Comparison of ENCODE assay signal across 40 cellular contexts in the genomic region with DNA sequence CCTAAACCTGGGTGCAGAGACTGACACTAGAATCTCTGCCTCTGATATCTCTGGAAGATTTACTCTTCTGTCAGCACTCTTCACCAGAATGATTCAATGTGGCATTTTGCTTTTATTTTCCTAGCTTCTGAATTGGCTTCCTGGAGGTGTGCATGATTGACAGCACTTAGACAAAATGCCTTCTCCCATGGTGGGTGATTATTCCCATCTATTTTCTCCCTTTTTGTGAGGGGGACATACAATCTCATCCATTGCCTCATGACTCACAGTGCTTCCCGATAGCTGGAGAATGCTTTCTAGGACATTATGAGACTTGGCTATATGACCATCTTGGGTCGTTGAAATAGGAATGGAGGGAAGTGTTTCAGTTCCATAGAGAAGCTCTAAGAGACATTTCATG. TPM values are rescaled to one million over a fixed set of nuclear protein-coding genes. Genes with fewer than 3 reads are reported as not detected.
"Had no signal": no experiment of that assay in that cellular context is flagged by ENCODE, and none has a peak within 500 bp of the region (broad histone marks: within the 10 kb centered on the region; RNA-seq: fewer than 3 reads in every experiment).

No MANE protein-coding gene starts in this region.

- FAIRE-seq: astrocyte, bronchial epithelial cell had no signal

- H3K27ac ChIP-seq: adrenal gland, ascending aorta, body of pancreas, brain microvascular endothelial cell, breast epithelium, cardiac muscle cell had no signal

- H3K4me1 ChIP-seq: breast epithelium had no signal

- H3K9me3 ChIP-seq: adrenal gland, ascending aorta, body of pancreas, breast epithelium had no signal

- H3K4me3 ChIP-seq: adrenal gland, ascending aorta, body of pancreas, breast epithelium, cardiac muscle cell had no signal

- H3K36me3 ChIP-seq: adrenal gland, ascending aorta, brain microvascular endothelial cell, breast epithelium, cardiac muscle cell had no signal

- ATAC-seq: activated naive CD4-positive, alpha-beta T cell treated with anti-CD3 and anti-CD28 coated beads, Interleukin-2, amount 50 U/mL, for 72 hours; activated naive CD8-positive, alpha-beta T cell treated with anti-CD3 and anti-CD28 coated beads, Interleukin-2, amount 50 U/mL, for 24 hours; activated T-cell treated with anti-CD3 and anti-CD28 coated beads, Interleukin-2, amount 50 U/mL, for 4 hours; activated T-cell treated with anti-CD3 and anti-CD28 coated beads, Interleukin-2, amount 50 U/mL, for 72 hours; activated T-helper 17 cell treated with anti-CD3 and anti-CD28 coated beads, Interleukin-2, amount 50 U/mL, for 72 hours; body of pancreas had no signal

- H3K27me3 ChIP-seq: adrenal gland, ascending aorta, body of pancreas, brain microvascular endothelial cell, breast epithelium had no signal

- DNase-seq: activated effector memory CD4-positive, alpha-beta T cell treated with anti-CD3 and anti-CD28 coated beads, Interleukin-2, amount 50 U/mL, for 16 hours; activated effector memory CD4-positive, alpha-beta T cell treated with Interleukin-2 at 50 U/mL for 16 hours; activated gamma-delta T cell; activated gamma-delta T cell treated with Interleukin-2 at 50 U/mL for 16 hours; activated naive CD4-positive, alpha-beta T cell; activated naive CD4-positive, alpha-beta T cell treated with anti-CD3 and anti-CD28 coated beads for 36 hours; activated naive CD4-positive, alpha-beta T cell treated with anti-CD3 and anti-CD28 coated beads, Interleukin-2, amount 10 ng/mL, durations not matched to agents 7 days and 5 days; activated naive CD4-positive, alpha-beta T cell treated with anti-CD3 and anti-CD28 coated beads, Interleukin-2, amount 50 U/mL, for 16 hours; activated naive CD4-positive, alpha-beta T cell treated with Interleukin-2 at 50 U/mL for 16 hours; activated naive CD8-positive, alpha-beta T cell treated with anti-CD3 and anti-CD28 coated beads for 36 hours; activated naive CD8-positive, alpha-beta T cell treated with anti-CD3 and anti-CD28 coated beads, Interleukin-2, amount 10 ng/mL, durations not matched to agents 7 days and 5 days; activated naive CD8-positive, alpha-beta T cell treated with anti-CD3 and anti-CD28 coated beads, Interleukin-2, amount 50 U/mL, for 24 hours; activated T-cell treated with anti-CD3 and anti-CD28 coated beads, Interleukin-2, amount 50 U/mL, for 1 hour; activated T-cell treated with anti-CD3 and anti-CD28 coated beads, Interleukin-2, amount 50 U/mL, for 24 hours; activated T-cell treated with anti-CD3 and anti-CD28 coated beads, Interleukin-2, amount 50 U/mL, for 4 hours; activated T-cell treated with anti-CD3 and anti-CD28 coated beads, Interleukin-2, amount 50 U/mL, for 48 hours; activated T-cell treated with anti-CD3 and anti-CD28 coated beads, Interleukin-2, amount 50 U/mL, for 72 hours; adrenal gland; amniotic stem cell; amygdala; anterior cingulate cortex; aorta; body of pancreas; brain microvascular endothelial cell; caudate nucleus; central memory CD4-positive, alpha-beta T cell; cerebellar nuclear complex had no signal

RNA-seq across cellular contexts. Expression of a gene that starts 18.1 kb away (rescaled TPM):
- total RNA-seq: activated naive CD4-positive, alpha-beta T cell treated with anti-CD3 and anti-CD28 coated beads for 36 hours; activated naive CD4-positive, alpha-beta T cell treated with anti-CD3 and anti-CD28 coated beads, Interleukin-2, amount 50 U/mL, for 72 hours; activated naive CD8-positive, alpha-beta T cell treated with anti-CD3 and anti-CD28 coated beads for 36 hours; activated naive CD8-positive, alpha-beta T cell treated with anti-CD3 and anti-CD28 coated beads, Interleukin-2, amount 10 ng/mL, durations not matched to agents 7 days and 5 days; activated T-cell treated with anti-CD3 and anti-CD28 coated beads, Interleukin-2, amount 50 U/mL, for 4 hours; activated T-cell treated with anti-CD3 and anti-CD28 coated beads, Interleukin-2, amount 50 U/mL, for 72 hours; activated T-helper 1 cell treated with anti-CD3 and anti-CD28 coated beads, Interleukin-12 subunit alpha, Interleukin-12 subunit beta, Interleukin-2, Interleukin-4 antibody, amounts not matched to agents 30 ng/mL and 10 ng/mL and 1 ng/mL, durations not matched to agents 14 hours and 24 hours and 36 hours; activated T-helper 2 cell treated with anti-CD3 and anti-CD28 coated beads, Interferon-gamma antibody, Interleukin-2, Interleukin-4, amounts not matched to agents 10 μg/mL and 5 μg/mL and 100 μg/mL, durations not matched to agents 14 hours and 24 hours and 36 hours; adrenal gland; aorta; ascending aorta; astrocyte; body of pancreas; breast epithelium; bronchial epithelial cell; cardiac muscle cell; cardiac septum; cerebellum; chondrocyte had no signal
- polyA plus RNA-seq: adipose tissue, adrenal gland, aorta had no signal

RNA-seq across cellular contexts. Expression of a gene that starts 25.3 kb away (rescaled TPM):
- total RNA-seq: activated naive CD4-positive, alpha-beta T cell treated with anti-CD3 and anti-CD28 coated beads for 36 hours; activated naive CD4-positive, alpha-beta T cell treated with anti-CD3 and anti-CD28 coated beads, Interleukin-2, amount 50 U/mL, for 72 hours; activated naive CD8-positive, alpha-beta T cell treated with anti-CD3 and anti-CD28 coated beads for 36 hours; activated naive CD8-positive, alpha-beta T cell treated with anti-CD3 and anti-CD28 coated beads, Interleukin-2, amount 10 ng/mL, durations not matched to agents 7 days and 5 days; activated T-cell treated with anti-CD3 and anti-CD28 coated beads, Interleukin-2, amount 50 U/mL, for 4 hours; activated T-cell treated with anti-CD3 and anti-CD28 coated beads, Interleukin-2, amount 50 U/mL, for 72 hours; activated T-helper 1 cell treated with anti-CD3 and anti-CD28 coated beads, Interleukin-12 subunit alpha, Interleukin-12 subunit beta, Interleukin-2, Interleukin-4 antibody, amounts not matched to agents 30 ng/mL and 10 ng/mL and 1 ng/mL, durations not matched to agents 14 hours and 24 hours and 36 hours; activated T-helper 17 cell treated with anti-CD3 and anti-CD28 coated beads, Interleukin-2, amount 50 U/mL, for 72 hours; activated T-helper 2 cell treated with anti-CD3 and anti-CD28 coated beads, Interferon-gamma antibody, Interleukin-2, Interleukin-4, amounts not matched to agents 10 μg/mL and 5 μg/mL and 100 μg/mL, durations not matched to agents 14 hours and 24 hours and 36 hours; adrenal gland; aorta; ascending aorta; astrocyte; body of pancreas; breast epithelium; bronchial epithelial cell; cardiac muscle cell; cardiac septum; cerebellum; chondrocyte had no signal
- polyA plus RNA-seq: adipose tissue, adrenal gland, aorta, cardiac muscle cell had no signal

RNA-seq across cellular contexts. Expression of a gene that starts 30.4 kb away (rescaled TPM):
- total RNA-seq: activated naive CD4-positive, alpha-beta T cell treated with anti-CD3 and anti-CD28 coated beads for 36 hours; activated naive CD4-positive, alpha-beta T cell treated with anti-CD3 and anti-CD28 coated beads, Interleukin-2, amount 50 U/mL, for 72 hours; activated naive CD8-positive, alpha-beta T cell treated with anti-CD3 and anti-CD28 coated beads for 36 hours; activated naive CD8-positive, alpha-beta T cell treated with anti-CD3 and anti-CD28 coated beads, Interleukin-2, amount 10 ng/mL, durations not matched to agents 7 days and 5 days; activated T-cell treated with anti-CD3 and anti-CD28 coated beads, Interleukin-2, amount 50 U/mL, for 4 hours; activated T-cell treated with anti-CD3 and anti-CD28 coated beads, Interleukin-2, amount 50 U/mL, for 72 hours; activated T-helper 1 cell treated with anti-CD3 and anti-CD28 coated beads, Interleukin-12 subunit alpha, Interleukin-12 subunit beta, Interleukin-2, Interleukin-4 antibody, amounts not matched to agents 30 ng/mL and 10 ng/mL and 1 ng/mL, durations not matched to agents 14 hours and 24 hours and 36 hours; activated T-helper 17 cell treated with anti-CD3 and anti-CD28 coated beads, Interleukin-2, amount 50 U/mL, for 72 hours; activated T-helper 2 cell treated with anti-CD3 and anti-CD28 coated beads, Interferon-gamma antibody, Interleukin-2, Interleukin-4, amounts not matched to agents 10 μg/mL and 5 μg/mL and 100 μg/mL, durations not matched to agents 14 hours and 24 hours and 36 hours; adrenal gland; aorta; ascending aorta; astrocyte; body of pancreas; breast epithelium; bronchial epithelial cell; cardiac muscle cell; cardiac septum; cerebellum; chondrocyte had no signal
- polyA plus RNA-seq: adipose tissue, adrenal gland, aorta had no signal

RNA-seq across cellular contexts. Expression of a gene that starts 31.8 kb away (rescaled TPM):
- total RNA-seq: activated naive CD4-positive, alpha-beta T cell treated with anti-CD3 and anti-CD28 coated beads for 36 hours; activated naive CD4-positive, alpha-beta T cell treated with anti-CD3 and anti-CD28 coated beads, Interleukin-2, amount 50 U/mL, for 72 hours; activated naive CD8-positive, alpha-beta T cell treated with anti-CD3 and anti-CD28 coated beads for 36 hours; activated naive CD8-positive, alpha-beta T cell treated with anti-CD3 and anti-CD28 coated beads, Interleukin-2, amount 10 ng/mL, durations not matched to agents 7 days and 5 days; activated T-cell treated with anti-CD3 and anti-CD28 coated beads, Interleukin-2, amount 50 U/mL, for 4 hours; activated T-cell treated with anti-CD3 and anti-CD28 coated beads, Interleukin-2, amount 50 U/mL, for 72 hours; activated T-helper 1 cell treated with anti-CD3 and anti-CD28 coated beads, Interleukin-12 subunit alpha, Interleukin-12 subunit beta, Interleukin-2, Interleukin-4 antibody, amounts not matched to agents 30 ng/mL and 10 ng/mL and 1 ng/mL, durations not matched to agents 14 hours and 24 hours and 36 hours; activated T-helper 17 cell treated with anti-CD3 and anti-CD28 coated beads, Interleukin-2, amount 50 U/mL, for 72 hours; activated T-helper 2 cell treated with anti-CD3 and anti-CD28 coated beads, Interferon-gamma antibody, Interleukin-2, Interleukin-4, amounts not matched to agents 10 μg/mL and 5 μg/mL and 100 μg/mL, durations not matched to agents 14 hours and 24 hours and 36 hours; adrenal gland; astrocyte; body of pancreas; bronchial epithelial cell; cardiac muscle cell had no signal
- polyA plus RNA-seq: aorta, cardiac muscle cell had no signal
